ENCODE assay signal across 25 cellular contexts in genomic region chr4:145406970-145407369, GRCh38.
"Had no signal": no experiment of that assay in that cellular context is flagged by ENCODE, and none has a peak within 500 bp of the region (broad histone marks: within the 10 kb centered on the region; RNA-seq: fewer than 3 reads in every experiment).

No MANE protein-coding gene starts in this region.

- H3K4me1 ChIP-seq: esophagus muscularis mucosa, testis, tibial artery, upper lobe of left lung had no signal

- FAIRE-seq: colon, frontal cortex, keratinocyte, urothelium cell line had no signal

- H3K9me3 ChIP-seq: esophagus muscularis mucosa, mucosa of descending colon, ovary, testis, tibial artery, upper lobe of left lung had no signal

- H3K27me3 ChIP-seq: esophagus muscularis mucosa, ovary, testis, tibial artery, upper lobe of left lung had no signal

- DNase-seq: caudate nucleus; effector CD8-positive, alpha-beta T cell; endodermal cell; hypothalamus; immature natural killer cell; mucosa of descending colon; naive B cell; nucleus accumbens; ovary; stimulated activated CD4-positive, alpha-beta T cell treated with anti-CD3 and anti-CD28 coated beads, Interleukin-2, amount 100 ng/mL, for 24 hours; stimulated activated CD4-positive, alpha-beta T cell treated with anti-CD3 and anti-CD28 coated beads, Interleukin-4, amount 100 ng/mL, for 24 hours; stimulated activated naive CD8-positive, alpha-beta T cell treated with anti-CD3 and anti-CD28 coated beads, Interleukin-15, Interleukin-2, amounts not matched to agents 100 U/mL and 50 U/mL, for 24 hours; substantia nigra; testis; tibial artery; upper lobe of left lung had no signal

- H3K4me3 ChIP-seq: esophagus muscularis mucosa, lung, mucosa of descending colon, ovary, testis, tibial artery, upper lobe of left lung had no signal

- H3K27ac ChIP-seq: esophagus muscularis mucosa, ovary, testis, tibial artery, upper lobe of left lung had no signal

- H3K36me3 ChIP-seq: esophagus muscularis mucosa, ovary, tibial artery, upper lobe of left lung had no signal

- ATAC-seq: mucosa of descending colon; natural killer cell treated with Interleukin-12 subunit alpha and Interleukin-12 subunit beta and Interleukin-15 and Interleukin-18, amount 100 ng/mL, for 72 hours; sciatic nerve; stimulated activated effector memory CD8-positive, alpha-beta T cell treated with anti-CD3 and anti-CD28 coated beads, Interleukin-12 subunit alpha, Interleukin-12 subunit beta, amount 100 ng/mL, for 72 hours; stimulated activated naive CD8-positive, alpha-beta T cell treated with anti-CD3 and anti-CD28 coated beads, Interleukin-15, Interleukin-2, amounts not matched to agents 100 U/mL and 50 U/mL, for 24 hours had no signal
